ENCODE assay signal across 1 cellular context in genomic region chr1:44786138-44786840, GRCh38.
TF ChIP-seq lines count a peak whose summit lies in the region.

No MANE protein-coding gene starts in this region.

TF ChIP-seq in WTC11, 78 proteins besides CTCF, POLR2A, EP300 and RAD21 (continued from another document and continues in another):
- TF ChIP-seq ZNF263 (CRISPR knock-in tag; IDR thresholded peaks at IDR 0.05; ENCODE audit: low read depth) (no peak), JAZF1 (CRISPR knock-in tag; IDR thresholded peaks at IDR 0.05) (no peak), GTF2I (CRISPR knock-in tag; conservative IDR thresholded peaks at IDR 0.05) (no peak), NR1H2 (CRISPR knock-in tag; IDR thresholded peaks at IDR 0.05) (no peak), E2F5 (CRISPR knock-in tag; IDR thresholded peaks at IDR 0.05) (0 out of 2 replicates have a peak, but pooled peaks have one; percentile 71), TEAD1 (CRISPR knock-in tag; IDR thresholded peaks at IDR 0.05) (no peak), GABPB1 (CRISPR knock-in tag; IDR thresholded peaks at IDR 0.05) (no peak), NFATC4 (CRISPR knock-in tag; IDR thresholded peaks at IDR 0.05) (0 out of 2 replicates have a peak, but pooled peaks have one; percentile 14), ZNF232 (CRISPR knock-in tag; IDR thresholded peaks at IDR 0.05) (peak; percentile 85; the same call in 1 of the 2 replicates), CREM (CRISPR knock-in tag; IDR thresholded peaks at IDR 0.05) (0 out of 2 replicates have a peak, but pooled peaks have one; percentile 31), ZNF423 (CRISPR knock-in tag; IDR thresholded peaks at IDR 0.05) (peak; percentile 93), TP53 (CRISPR knock-in tag; IDR thresholded peaks at IDR 0.05) (0 out of 2 replicates have a peak, but pooled peaks have one; percentile 42), ZNF281 (CRISPR knock-in tag; IDR thresholded peaks at IDR 0.05) (0 out of 2 replicates have a peak, but pooled peaks have one; percentile 30), ZBTB21 (CRISPR knock-in tag; IDR thresholded peaks at IDR 0.05; ENCODE audit: borderline replicate concordance) (peak; percentile 58; the same call in 1 of the 2 replicates), NR3C1 (CRISPR knock-in tag; conservative IDR thresholded peaks at IDR 0.05; ENCODE audit: low read depth) (no peak), NR2C2 (CRISPR knock-in tag; IDR thresholded peaks at IDR 0.05) (no peak), FOXP4 (CRISPR knock-in tag; IDR thresholded peaks at IDR 0.05) (peak; percentile 77; the same call in 1 of the 2 replicates), JUN (CRISPR knock-in tag; IDR thresholded peaks at IDR 0.05) (no peak), ELF4 (CRISPR knock-in tag; IDR thresholded peaks at IDR 0.05; ENCODE audit: low read depth) (no peak), SMAD3 (CRISPR knock-in tag; IDR thresholded peaks at IDR 0.05; ENCODE audit: borderline replicate concordance) (peak; percentile 88), FOXP1 (CRISPR knock-in tag; IDR thresholded peaks at IDR 0.05; ENCODE audit: borderline replicate concordance) (peak; percentile 89), NFE2L1 (CRISPR knock-in tag; IDR thresholded peaks at IDR 0.05) (no peak), AFF4 (CRISPR knock-in tag; IDR thresholded peaks at IDR 0.05; ENCODE audit: borderline replicate concordance) (peak; percentile 61; the same call in 1 of the 2 replicates)
- TF ChIP-seq, protein P1, sequence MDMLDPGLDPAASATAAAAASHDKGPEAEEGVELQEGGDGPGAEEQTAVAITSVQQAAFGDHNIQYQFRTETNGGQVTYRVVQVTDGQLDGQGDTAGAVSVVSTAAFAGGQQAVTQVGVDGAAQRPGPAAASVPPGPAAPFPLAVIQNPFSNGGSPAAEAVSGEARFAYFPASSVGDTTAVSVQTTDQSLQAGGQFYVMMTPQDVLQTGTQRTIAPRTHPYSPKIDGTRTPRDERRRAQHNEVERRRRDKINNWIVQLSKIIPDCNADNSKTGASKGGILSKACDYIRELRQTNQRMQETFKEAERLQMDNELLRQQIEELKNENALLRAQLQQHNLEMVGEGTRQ (CRISPR knock-in tag; IDR thresholded peaks at IDR 0.05) = peak; percentile 62
- TF ChIP-seq, protein P2, sequence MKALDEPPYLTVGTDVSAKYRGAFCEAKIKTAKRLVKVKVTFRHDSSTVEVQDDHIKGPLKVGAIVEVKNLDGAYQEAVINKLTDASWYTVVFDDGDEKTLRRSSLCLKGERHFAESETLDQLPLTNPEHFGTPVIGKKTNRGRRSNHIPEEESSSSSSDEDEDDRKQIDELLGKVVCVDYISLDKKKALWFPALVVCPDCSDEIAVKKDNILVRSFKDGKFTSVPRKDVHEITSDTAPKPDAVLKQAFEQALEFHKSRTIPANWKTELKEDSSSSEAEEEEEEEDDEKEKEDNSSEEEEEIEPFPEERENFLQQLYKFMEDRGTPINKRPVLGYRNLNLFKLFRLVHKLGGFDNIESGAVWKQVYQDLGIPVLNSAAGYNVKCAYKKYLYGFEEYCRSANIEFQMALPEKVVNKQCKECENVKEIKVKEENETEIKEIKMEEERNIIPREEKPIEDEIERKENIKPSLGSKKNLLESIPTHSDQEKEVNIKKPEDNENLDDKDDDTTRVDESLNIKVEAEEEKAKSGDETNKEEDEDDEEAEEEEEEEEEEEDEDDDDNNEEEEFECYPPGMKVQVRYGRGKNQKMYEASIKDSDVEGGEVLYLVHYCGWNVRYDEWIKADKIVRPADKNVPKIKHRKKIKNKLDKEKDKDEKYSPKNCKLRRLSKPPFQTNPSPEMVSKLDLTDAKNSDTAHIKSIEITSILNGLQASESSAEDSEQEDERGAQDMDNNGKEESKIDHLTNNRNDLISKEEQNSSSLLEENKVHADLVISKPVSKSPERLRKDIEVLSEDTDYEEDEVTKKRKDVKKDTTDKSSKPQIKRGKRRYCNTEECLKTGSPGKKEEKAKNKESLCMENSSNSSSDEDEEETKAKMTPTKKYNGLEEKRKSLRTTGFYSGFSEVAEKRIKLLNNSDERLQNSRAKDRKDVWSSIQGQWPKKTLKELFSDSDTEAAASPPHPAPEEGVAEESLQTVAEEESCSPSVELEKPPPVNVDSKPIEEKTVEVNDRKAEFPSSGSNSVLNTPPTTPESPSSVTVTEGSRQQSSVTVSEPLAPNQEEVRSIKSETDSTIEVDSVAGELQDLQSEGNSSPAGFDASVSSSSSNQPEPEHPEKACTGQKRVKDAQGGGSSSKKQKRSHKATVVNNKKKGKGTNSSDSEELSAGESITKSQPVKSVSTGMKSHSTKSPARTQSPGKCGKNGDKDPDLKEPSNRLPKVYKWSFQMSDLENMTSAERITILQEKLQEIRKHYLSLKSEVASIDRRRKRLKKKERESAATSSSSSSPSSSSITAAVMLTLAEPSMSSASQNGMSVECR (CRISPR knock-in tag; IDR thresholded peaks at IDR 0.05; ENCODE audit: borderline replicate concordance) = 0 out of 2 replicates have a peak, but pooled peaks have one; percentile 68
- TF ChIP-seq, protein P3, sequence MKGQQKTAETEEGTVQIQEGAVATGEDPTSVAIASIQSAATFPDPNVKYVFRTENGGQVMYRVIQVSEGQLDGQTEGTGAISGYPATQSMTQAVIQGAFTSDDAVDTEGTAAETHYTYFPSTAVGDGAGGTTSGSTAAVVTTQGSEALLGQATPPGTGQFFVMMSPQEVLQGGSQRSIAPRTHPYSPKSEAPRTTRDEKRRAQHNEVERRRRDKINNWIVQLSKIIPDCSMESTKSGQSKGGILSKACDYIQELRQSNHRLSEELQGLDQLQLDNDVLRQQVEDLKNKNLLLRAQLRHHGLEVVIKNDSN (CRISPR knock-in tag; IDR thresholded peaks at IDR 0.05) = peak; percentile 71; the same call in 1 of the 2 replicates
- TF ChIP-seq, protein P4, sequence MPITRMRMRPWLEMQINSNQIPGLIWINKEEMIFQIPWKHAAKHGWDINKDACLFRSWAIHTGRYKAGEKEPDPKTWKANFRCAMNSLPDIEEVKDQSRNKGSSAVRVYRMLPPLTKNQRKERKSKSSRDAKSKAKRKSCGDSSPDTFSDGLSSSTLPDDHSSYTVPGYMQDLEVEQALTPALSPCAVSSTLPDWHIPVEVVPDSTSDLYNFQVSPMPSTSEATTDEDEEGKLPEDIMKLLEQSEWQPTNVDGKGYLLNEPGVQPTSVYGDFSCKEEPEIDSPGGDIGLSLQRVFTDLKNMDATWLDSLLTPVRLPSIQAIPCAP (CRISPR knock-in tag; IDR thresholded peaks at IDR 0.05) = peak; percentile 43; the same call in 1 of the 2 replicates
- TF ChIP-seq, protein P5, sequence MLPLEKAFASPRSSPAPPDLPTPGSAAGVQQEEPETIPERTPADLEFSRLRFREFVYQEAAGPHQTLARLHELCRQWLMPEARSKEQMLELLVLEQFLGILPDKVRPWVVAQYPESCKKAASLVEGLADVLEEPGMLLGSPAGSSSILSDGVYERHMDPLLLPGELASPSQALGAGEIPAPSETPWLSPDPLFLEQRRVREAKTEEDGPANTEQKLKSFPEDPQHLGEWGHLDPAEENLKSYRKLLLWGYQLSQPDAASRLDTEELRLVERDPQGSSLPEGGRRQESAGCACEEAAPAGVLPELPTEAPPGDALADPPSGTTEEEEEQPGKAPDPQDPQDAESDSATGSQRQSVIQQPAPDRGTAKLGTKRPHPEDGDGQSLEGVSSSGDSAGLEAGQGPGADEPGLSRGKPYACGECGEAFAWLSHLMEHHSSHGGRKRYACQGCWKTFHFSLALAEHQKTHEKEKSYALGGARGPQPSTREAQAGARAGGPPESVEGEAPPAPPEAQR (CRISPR knock-in tag; IDR thresholded peaks at IDR 0.05) = no peak
- TF ChIP-seq, protein P6, sequence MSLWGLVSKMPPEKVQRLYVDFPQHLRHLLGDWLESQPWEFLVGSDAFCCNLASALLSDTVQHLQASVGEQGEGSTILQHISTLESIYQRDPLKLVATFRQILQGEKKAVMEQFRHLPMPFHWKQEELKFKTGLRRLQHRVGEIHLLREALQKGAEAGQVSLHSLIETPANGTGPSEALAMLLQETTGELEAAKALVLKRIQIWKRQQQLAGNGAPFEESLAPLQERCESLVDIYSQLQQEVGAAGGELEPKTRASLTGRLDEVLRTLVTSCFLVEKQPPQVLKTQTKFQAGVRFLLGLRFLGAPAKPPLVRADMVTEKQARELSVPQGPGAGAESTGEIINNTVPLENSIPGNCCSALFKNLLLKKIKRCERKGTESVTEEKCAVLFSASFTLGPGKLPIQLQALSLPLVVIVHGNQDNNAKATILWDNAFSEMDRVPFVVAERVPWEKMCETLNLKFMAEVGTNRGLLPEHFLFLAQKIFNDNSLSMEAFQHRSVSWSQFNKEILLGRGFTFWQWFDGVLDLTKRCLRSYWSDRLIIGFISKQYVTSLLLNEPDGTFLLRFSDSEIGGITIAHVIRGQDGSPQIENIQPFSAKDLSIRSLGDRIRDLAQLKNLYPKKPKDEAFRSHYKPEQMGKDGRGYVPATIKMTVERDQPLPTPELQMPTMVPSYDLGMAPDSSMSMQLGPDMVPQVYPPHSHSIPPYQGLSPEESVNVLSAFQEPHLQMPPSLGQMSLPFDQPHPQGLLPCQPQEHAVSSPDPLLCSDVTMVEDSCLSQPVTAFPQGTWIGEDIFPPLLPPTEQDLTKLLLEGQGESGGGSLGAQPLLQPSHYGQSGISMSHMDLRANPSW (CRISPR knock-in tag; conservative IDR thresholded peaks at IDR 0.05; ENCODE audit: low read depth) = 0 out of 2 replicates have a peak, but pooled peaks have one; percentile 57
- TF ChIP-seq, protein P7, sequence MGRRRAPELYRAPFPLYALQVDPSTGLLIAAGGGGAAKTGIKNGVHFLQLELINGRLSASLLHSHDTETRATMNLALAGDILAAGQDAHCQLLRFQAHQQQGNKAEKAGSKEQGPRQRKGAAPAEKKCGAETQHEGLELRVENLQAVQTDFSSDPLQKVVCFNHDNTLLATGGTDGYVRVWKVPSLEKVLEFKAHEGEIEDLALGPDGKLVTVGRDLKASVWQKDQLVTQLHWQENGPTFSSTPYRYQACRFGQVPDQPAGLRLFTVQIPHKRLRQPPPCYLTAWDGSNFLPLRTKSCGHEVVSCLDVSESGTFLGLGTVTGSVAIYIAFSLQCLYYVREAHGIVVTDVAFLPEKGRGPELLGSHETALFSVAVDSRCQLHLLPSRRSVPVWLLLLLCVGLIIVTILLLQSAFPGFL (CRISPR knock-in tag; IDR thresholded peaks at IDR 0.05; ENCODE audit: borderline replicate concordance) = no peak
